Comparison of ENCODE assay signal across 1 cellular context in genomic region chr17:76843703-76844484, GRCh38.
TF ChIP-seq lines count a peak whose summit lies in the region.

No MANE protein-coding gene starts in this region.

TF ChIP-seq in SK-N-SH, 30 proteins besides CTCF, POLR2A, EP300 and RAD21:
- no peak for TF ChIP-seq REST (IDR thresholded peaks at IDR 0.05; ENCODE audit: low read depth, low read length)
- TF ChIP-seq ELF1 (IDR thresholded peaks at IDR 0.05): no peak
- TF ChIP-seq FOXM1 (IDR thresholded peaks at IDR 0.05; ENCODE audit: low read depth): no peak
- peak; percentile 49; the same call in 1 of the 2 replicates for TF ChIP-seq MXI1 (IDR thresholded peaks at IDR 0.05; ENCODE audit: low read depth, low read length)
- TF ChIP-seq POLR2AphosphoS5 (IDR thresholded peaks at IDR 0.05; ENCODE audit: low read depth, low read length): no peak
- TF ChIP-seq NRF1 (IDR thresholded peaks at IDR 0.05; ENCODE audit: low read depth, low read length): no peak
- no peak for TF ChIP-seq GABPA (IDR thresholded peaks at IDR 0.05; ENCODE audit: low read depth)
- no peak for TF ChIP-seq USF2 (IDR thresholded peaks at IDR 0.05; ENCODE audit: borderline replicate concordance, low read depth, low read length)
- TF ChIP-seq FOXJ3 (CRISPR knock-in tag; IDR thresholded peaks at IDR 0.05): no peak
- TF ChIP-seq PBX3 (IDR thresholded peaks at IDR 0.05): no peak
- no peak for TF ChIP-seq NFIC (IDR thresholded peaks at IDR 0.05; ENCODE audit: borderline replicate concordance)
- TF ChIP-seq SIN3A (IDR thresholded peaks at IDR 0.05; ENCODE audit: borderline replicate concordance, low read depth, low read length): no peak
- TF ChIP-seq YY1 (IDR thresholded peaks at IDR 0.05; ENCODE audit: low read depth): no peak
- TF ChIP-seq SMC3 (IDR thresholded peaks at IDR 0.05; ENCODE audit: low read depth, low read length): 0 out of 2 replicates have a peak, but pooled peaks have one; percentile 2
